1 cellular context compared by ENCODE assay signal in the genomic region with DNA sequence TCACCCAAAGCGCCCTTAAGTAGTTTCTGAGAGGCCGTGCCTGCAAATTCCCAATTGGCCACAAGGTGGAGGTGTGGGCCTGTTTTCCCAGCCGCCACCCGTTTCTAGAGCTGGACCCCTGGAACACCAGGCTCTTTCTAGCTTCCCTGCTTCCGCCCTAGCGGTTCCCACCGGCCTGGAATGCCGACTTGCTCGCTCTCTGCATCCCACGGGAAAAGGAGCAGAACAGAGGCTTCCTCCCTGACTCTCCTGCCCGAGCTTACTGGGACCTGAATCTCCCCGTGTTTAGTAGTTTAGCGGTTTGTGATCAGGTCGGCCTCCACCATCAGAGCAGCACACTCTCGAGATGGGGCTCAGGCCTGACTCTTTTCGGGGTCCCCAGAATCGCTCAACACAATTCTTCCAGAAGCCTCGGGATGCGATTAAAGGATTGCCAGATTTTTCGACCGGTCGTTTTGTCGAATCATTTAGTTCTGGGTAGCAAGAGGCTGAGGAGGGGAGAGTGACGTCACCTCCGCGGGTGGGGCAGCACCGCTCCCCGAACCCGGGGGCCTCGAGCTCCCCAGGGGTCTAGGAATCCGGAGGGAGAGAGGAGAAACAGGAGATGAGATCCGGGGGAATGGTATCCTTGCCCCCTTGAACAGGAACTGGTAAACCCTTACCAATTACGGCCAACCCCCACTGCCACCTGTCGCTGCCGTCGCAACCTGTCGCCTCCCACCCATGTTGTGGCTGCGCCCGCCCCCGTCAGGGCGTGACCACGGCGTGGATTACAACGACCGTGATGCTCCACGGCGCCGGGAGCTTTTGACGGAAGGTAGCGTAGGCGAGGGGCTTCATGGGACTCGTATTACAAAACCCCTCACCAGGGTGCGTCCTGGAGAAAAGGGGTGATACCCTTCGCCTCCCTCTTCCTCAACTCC.
TF ChIP-seq lines count a peak whose summit lies in the region.

No MANE protein-coding gene starts in this region.

TF ChIP-seq in K562, 482 proteins besides CTCF, POLR2A, EP300 and RAD21 (continued from another document and continues in another):
- TF ChIP-seq, protein P1, sequence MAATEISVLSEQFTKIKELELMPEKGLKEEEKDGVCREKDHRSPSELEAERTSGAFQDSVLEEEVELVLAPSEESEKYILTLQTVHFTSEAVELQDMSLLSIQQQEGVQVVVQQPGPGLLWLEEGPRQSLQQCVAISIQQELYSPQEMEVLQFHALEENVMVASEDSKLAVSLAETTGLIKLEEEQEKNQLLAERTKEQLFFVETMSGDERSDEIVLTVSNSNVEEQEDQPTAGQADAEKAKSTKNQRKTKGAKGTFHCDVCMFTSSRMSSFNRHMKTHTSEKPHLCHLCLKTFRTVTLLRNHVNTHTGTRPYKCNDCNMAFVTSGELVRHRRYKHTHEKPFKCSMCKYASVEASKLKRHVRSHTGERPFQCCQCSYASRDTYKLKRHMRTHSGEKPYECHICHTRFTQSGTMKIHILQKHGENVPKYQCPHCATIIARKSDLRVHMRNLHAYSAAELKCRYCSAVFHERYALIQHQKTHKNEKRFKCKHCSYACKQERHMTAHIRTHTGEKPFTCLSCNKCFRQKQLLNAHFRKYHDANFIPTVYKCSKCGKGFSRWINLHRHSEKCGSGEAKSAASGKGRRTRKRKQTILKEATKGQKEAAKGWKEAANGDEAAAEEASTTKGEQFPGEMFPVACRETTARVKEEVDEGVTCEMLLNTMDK (IDR thresholded peaks at IDR 0.05; ENCODE audit: borderline replicate concordance, insufficient read depth, low read depth, low read length, poor library complexity, severe bottlenecking), result no peak
- TF ChIP-seq, protein P2, sequence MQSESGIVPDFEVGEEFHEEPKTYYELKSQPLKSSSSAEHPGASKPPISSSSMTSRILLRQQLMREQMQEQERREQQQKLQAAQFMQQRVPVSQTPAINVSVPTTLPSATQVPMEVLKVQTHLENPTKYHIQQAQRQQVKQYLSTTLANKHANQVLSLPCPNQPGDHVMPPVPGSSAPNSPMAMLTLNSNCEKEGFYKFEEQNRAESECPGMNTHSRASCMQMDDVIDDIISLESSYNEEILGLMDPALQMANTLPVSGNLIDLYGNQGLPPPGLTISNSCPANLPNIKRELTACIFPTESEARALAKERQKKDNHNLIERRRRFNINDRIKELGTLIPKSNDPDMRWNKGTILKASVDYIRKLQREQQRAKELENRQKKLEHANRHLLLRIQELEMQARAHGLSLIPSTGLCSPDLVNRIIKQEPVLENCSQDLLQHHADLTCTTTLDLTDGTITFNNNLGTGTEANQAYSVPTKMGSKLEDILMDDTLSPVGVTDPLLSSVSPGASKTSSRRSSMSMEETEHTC (IDR thresholded peaks at IDR 0.05), result no peak
- TF ChIP-seq PTRF (tag; IDR thresholded peaks at IDR 0.05) (no peak), TAF1 (IDR thresholded peaks at IDR 0.05; ENCODE audit: control insufficient read depth, extremely low read depth, insufficient read depth, low read length, severe bottlenecking) (peak; percentile 68), STAG1 (CRISPR knock-in tag; IDR thresholded peaks at IDR 0.05; ENCODE audit: borderline replicate concordance) (peak; percentile 80; the same call in 1 of the 2 replicates), SMC3 (conservative IDR thresholded peaks at IDR 0.05; ENCODE audit: insufficient read depth, low read depth, low read length) (peak; percentile 81), MCM3 (IDR thresholded peaks at IDR 0.05) (no peak), PYGO2 (tag; IDR thresholded peaks at IDR 0.05) (no peak), ZBTB17 (CRISPR knock-in tag; IDR thresholded peaks at IDR 0.05) (peak; percentile 21; the same call in 1 of the 2 replicates), SMARCB1 (IDR thresholded peaks at IDR 0.05; ENCODE audit: insufficient read length, low read depth) (no peak), SRSF7 (optimal IDR thresholded peaks at IDR 0.05; ENCODE audit: low read depth, low read length) (no peak), SMAD1 (IDR thresholded peaks at IDR 0.05; ENCODE audit: low read depth, low read length, partially characterized antibody) (no peak), ZNF780A (CRISPR knock-in tag; IDR thresholded peaks at IDR 0.05) (0 out of 2 replicates have a peak, but pooled peaks have one; percentile 45), ZEB2 (IDR thresholded peaks at IDR 0.05) (no peak), TAF7 (tag; IDR thresholded peaks at IDR 0.05) (no peak), ATF7 (IDR thresholded peaks at IDR 0.05) (peak; percentile 99), WHSC1 (IDR thresholded peaks at IDR 0.05; ENCODE audit: low read length) (no peak), YY1 (IDR thresholded peaks at IDR 0.05; ENCODE audit: borderline replicate concordance in 1 of 3, control insufficient read depth in 1 of 3, extremely low read depth in 1 of 3, insufficient read depth in 3 of 3, insufficient read length in 1 of 3, insufficient replicate concordance in 2 of 3, low read depth in 1 of 3, low read length in 2 of 3) (peak in 1 of 3 experiments; percentile 21), NCOA4 (IDR thresholded peaks at IDR 0.05; ENCODE audit: partially characterized antibody) (no peak), ZNF263 (CRISPR knock-in tag; IDR thresholded peaks at IDR 0.05; ENCODE audit: borderline replicate concordance) (peak; percentile 48; the same call in 1 of the 2 replicates), C11orf30 (IDR thresholded peaks at IDR 0.05; ENCODE audit: low read depth) (peak; percentile 73), ZBED1 (IDR thresholded peaks at IDR 0.05) (peak; percentile 69; the same call in 1 of the 2 replicates), POLR2G (IDR thresholded peaks at IDR 0.05; ENCODE audit: low read depth, low read length) (peak; percentile 73), ARID1B (IDR thresholded peaks at IDR 0.05) (no peak; the same call in 1 of the 2 replicates), PURB (CRISPR knock-in tag; IDR thresholded peaks at IDR 0.05; ENCODE audit: low read depth) (no peak), CXXC5 (CRISPR knock-in tag; IDR thresholded peaks at IDR 0.05) (peak; percentile 82)
- TF ChIP-seq, protein P3, sequence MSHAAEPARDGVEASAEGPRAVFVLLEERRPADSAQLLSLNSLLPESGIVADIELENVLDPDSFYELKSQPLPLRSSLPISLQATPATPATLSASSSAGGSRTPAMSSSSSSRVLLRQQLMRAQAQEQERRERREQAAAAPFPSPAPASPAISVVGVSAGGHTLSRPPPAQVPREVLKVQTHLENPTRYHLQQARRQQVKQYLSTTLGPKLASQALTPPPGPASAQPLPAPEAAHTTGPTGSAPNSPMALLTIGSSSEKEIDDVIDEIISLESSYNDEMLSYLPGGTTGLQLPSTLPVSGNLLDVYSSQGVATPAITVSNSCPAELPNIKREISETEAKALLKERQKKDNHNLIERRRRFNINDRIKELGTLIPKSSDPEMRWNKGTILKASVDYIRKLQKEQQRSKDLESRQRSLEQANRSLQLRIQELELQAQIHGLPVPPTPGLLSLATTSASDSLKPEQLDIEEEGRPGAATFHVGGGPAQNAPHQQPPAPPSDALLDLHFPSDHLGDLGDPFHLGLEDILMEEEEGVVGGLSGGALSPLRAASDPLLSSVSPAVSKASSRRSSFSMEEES (CRISPR knock-in tag; IDR thresholded peaks at IDR 0.05), result no peak
- TF ChIP-seq, protein P4, sequence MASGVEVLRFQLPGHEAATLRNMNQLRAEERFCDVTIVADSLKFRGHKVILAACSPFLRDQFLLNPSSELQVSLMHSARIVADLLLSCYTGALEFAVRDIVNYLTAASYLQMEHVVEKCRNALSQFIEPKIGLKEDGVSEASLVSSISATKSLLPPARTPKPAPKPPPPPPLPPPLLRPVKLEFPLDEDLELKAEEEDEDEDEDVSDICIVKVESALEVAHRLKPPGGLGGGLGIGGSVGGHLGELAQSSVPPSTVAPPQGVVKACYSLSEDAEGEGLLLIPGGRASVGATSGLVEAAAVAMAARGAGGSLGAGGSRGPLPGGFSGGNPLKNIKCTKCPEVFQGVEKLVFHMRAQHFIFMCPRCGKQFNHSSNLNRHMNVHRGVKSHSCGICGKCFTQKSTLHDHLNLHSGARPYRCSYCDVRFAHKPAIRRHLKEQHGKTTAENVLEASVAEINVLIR (CRISPR knock-in tag; IDR thresholded peaks at IDR 0.05), result peak; percentile 62; the same call in 1 of the 2 replicates
- TF ChIP-seq, protein P5, sequence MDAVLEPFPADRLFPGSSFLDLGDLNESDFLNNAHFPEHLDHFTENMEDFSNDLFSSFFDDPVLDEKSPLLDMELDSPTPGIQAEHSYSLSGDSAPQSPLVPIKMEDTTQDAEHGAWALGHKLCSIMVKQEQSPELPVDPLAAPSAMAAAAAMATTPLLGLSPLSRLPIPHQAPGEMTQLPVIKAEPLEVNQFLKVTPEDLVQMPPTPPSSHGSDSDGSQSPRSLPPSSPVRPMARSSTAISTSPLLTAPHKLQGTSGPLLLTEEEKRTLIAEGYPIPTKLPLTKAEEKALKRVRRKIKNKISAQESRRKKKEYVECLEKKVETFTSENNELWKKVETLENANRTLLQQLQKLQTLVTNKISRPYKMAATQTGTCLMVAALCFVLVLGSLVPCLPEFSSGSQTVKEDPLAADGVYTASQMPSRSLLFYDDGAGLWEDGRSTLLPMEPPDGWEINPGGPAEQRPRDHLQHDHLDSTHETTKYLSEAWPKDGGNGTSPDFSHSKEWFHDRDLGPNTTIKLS (IDR thresholded peaks at IDR 0.05; ENCODE audit: borderline replicate concordance, low read depth), result peak; percentile 71; the same call in 1 of the 2 replicates
- TF ChIP-seq, protein P6, sequence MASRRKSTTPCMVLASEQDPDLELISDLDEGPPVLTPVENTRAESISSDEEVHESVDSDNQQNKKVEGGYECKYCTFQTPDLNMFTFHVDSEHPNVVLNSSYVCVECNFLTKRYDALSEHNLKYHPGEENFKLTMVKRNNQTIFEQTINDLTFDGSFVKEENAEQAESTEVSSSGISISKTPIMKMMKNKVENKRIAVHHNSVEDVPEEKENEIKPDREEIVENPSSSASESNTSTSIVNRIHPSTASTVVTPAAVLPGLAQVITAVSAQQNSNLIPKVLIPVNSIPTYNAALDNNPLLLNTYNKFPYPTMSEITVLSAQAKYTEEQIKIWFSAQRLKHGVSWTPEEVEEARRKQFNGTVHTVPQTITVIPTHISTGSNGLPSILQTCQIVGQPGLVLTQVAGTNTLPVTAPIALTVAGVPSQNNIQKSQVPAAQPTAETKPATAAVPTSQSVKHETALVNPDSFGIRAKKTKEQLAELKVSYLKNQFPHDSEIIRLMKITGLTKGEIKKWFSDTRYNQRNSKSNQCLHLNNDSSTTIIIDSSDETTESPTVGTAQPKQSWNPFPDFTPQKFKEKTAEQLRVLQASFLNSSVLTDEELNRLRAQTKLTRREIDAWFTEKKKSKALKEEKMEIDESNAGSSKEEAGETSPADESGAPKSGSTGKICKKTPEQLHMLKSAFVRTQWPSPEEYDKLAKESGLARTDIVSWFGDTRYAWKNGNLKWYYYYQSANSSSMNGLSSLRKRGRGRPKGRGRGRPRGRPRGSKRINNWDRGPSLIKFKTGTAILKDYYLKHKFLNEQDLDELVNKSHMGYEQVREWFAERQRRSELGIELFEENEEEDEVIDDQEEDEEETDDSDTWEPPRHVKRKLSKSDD (conservative IDR thresholded peaks at IDR 0.05; ENCODE audit: low read length), result 0 out of 2 replicates have a peak, but pooled peaks have one; percentile 60
- TF ChIP-seq, protein P7, sequence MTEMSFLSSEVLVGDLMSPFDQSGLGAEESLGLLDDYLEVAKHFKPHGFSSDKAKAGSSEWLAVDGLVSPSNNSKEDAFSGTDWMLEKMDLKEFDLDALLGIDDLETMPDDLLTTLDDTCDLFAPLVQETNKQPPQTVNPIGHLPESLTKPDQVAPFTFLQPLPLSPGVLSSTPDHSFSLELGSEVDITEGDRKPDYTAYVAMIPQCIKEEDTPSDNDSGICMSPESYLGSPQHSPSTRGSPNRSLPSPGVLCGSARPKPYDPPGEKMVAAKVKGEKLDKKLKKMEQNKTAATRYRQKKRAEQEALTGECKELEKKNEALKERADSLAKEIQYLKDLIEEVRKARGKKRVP (CRISPR knock-in tag; IDR thresholded peaks at IDR 0.05), result no peak
- TF ChIP-seq, protein P8, sequence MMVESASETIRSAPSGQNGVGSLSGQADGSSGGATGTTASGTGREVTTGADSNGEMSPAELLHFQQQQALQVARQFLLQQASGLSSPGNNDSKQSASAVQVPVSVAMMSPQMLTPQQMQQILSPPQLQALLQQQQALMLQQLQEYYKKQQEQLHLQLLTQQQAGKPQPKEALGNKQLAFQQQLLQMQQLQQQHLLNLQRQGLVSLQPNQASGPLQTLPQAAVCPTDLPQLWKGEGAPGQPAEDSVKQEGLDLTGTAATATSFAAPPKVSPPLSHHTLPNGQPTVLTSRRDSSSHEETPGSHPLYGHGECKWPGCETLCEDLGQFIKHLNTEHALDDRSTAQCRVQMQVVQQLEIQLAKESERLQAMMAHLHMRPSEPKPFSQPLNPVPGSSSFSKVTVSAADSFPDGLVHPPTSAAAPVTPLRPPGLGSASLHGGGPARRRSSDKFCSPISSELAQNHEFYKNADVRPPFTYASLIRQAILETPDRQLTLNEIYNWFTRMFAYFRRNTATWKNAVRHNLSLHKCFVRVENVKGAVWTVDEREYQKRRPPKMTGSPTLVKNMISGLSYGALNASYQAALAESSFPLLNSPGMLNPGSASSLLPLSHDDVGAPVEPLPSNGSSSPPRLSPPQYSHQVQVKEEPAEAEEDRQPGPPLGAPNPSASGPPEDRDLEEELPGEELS (CRISPR knock-in tag; IDR thresholded peaks at IDR 0.05; ENCODE audit: borderline replicate concordance), result no peak
- TF ChIP-seq, protein P9, sequence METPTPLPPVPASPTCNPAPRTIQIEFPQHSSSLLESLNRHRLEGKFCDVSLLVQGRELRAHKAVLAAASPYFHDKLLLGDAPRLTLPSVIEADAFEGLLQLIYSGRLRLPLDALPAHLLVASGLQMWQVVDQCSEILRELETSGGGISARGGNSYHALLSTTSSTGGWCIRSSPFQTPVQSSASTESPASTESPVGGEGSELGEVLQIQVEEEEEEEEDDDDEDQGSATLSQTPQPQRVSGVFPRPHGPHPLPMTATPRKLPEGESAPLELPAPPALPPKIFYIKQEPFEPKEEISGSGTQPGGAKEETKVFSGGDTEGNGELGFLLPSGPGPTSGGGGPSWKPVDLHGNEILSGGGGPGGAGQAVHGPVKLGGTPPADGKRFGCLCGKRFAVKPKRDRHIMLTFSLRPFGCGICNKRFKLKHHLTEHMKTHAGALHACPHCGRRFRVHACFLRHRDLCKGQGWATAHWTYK (CRISPR knock-in tag; IDR thresholded peaks at IDR 0.05), result peak; percentile 18; the same call in 1 of the 2 replicates
- TF ChIP-seq, protein P10, sequence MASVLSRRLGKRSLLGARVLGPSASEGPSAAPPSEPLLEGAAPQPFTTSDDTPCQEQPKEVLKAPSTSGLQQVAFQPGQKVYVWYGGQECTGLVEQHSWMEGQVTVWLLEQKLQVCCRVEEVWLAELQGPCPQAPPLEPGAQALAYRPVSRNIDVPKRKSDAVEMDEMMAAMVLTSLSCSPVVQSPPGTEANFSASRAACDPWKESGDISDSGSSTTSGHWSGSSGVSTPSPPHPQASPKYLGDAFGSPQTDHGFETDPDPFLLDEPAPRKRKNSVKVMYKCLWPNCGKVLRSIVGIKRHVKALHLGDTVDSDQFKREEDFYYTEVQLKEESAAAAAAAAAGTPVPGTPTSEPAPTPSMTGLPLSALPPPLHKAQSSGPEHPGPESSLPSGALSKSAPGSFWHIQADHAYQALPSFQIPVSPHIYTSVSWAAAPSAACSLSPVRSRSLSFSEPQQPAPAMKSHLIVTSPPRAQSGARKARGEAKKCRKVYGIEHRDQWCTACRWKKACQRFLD (CRISPR knock-in tag; IDR thresholded peaks at IDR 0.05), result peak; percentile 57; the same call in 1 of the 2 replicates
- TF ChIP-seq, protein P11, sequence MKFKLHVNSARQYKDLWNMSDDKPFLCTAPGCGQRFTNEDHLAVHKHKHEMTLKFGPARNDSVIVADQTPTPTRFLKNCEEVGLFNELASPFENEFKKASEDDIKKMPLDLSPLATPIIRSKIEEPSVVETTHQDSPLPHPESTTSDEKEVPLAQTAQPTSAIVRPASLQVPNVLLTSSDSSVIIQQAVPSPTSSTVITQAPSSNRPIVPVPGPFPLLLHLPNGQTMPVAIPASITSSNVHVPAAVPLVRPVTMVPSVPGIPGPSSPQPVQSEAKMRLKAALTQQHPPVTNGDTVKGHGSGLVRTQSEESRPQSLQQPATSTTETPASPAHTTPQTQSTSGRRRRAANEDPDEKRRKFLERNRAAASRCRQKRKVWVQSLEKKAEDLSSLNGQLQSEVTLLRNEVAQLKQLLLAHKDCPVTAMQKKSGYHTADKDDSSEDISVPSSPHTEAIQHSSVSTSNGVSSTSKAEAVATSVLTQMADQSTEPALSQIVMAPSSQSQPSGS (CRISPR knock-in tag; IDR thresholded peaks at IDR 0.05), result peak; percentile 95
